In the genomic region with DNA sequence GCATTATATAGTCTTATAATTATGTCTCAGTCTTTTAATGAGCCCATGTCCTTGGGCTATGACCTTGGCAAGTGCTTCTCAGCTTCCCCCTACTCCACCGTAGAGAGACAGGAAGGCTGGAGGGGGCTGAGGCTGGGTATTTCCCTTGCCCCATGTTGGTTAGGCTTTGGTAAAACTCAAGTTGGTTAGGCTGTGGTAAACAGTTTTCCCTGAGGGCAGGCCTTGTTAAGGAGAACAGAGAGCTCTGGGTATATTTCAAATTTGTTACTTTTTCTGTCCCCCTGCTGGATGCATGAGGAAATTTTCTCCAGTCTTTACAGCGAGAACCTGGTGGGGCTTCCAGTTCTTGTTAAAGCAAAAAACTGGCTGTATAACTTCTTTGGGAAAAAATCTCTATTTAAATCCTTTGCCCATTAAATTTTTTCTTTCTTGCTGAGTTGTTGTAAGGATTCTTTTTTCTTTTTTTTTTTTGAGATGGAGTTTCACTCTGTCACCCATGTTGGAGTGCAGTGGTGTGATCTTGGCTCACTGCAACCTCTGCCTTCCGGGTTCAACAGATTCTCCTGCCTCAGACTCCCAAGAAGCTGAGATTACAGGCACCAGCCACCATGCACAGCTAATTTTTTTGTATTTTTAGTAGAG, we compare ENCODE assay signal across 9 cellular contexts. TPM values are rescaled to one million over a fixed set of nuclear protein-coding genes. Genes with fewer than 3 reads are reported as not detected.
DNase-seq lines count a peak whose midpoint lies in the region; FAIRE-seq and TF ChIP-seq lines count a peak whose summit lies in the region.
"Had no signal": no experiment of that assay in that cellular context is flagged by ENCODE, and none has a peak within 500 bp of the region (broad histone marks: within the 10 kb centered on the region; RNA-seq: fewer than 3 reads in every experiment).

No MANE protein-coding gene starts in this region.

- CTCF ChIA-PET in activated CD4-positive, alpha-beta memory T cell treated with anti-CD3 and anti-CD28 coated beads, Interleukin-2, amount 10 ng/mL, durations not matched to agents 7 days and 5 days (lab: Charles Lee) = interaction anchor here (0.7 to 4.5 kb wide), 23 partner anchors 10 to 290 kb away, joined by 3 to 36 read pairs (median 4); a partner anchor contains a TSS

- peaks cover 6% of the 10 kb centered on the region for H3K27me3 Mint-ChIP-seq in activated CD4-positive, alpha-beta memory T cell treated with anti-CD3 and anti-CD28 coated beads, Interleukin-2, amount 10 ng/mL, durations not matched to agents 7 days and 5 days
- H3K27me3 Mint-ChIP-seq: IgD-negative memory B cell had no signal

- no peak for TF ChIP-seq POLR2A in GM12892 (IDR thresholded peaks at IDR 0.05; ENCODE audit: low read depth, low read length)

- peaks cover 59% of the 10 kb centered on the region for H3K4me1 Mint-ChIP-seq in activated CD4-positive, alpha-beta memory T cell treated with anti-CD3 and anti-CD28 coated beads, Interleukin-2, amount 10 ng/mL, durations not matched to agents 7 days and 5 days

- H3K36me3 Mint-ChIP-seq in activated CD4-positive, alpha-beta memory T cell treated with anti-CD3 and anti-CD28 coated beads, Interleukin-2, amount 10 ng/mL, durations not matched to agents 7 days and 5 days (ENCODE audit: low read depth) = peaks cover 11% of the 10 kb centered on the region

- peak overlapping the region; percentile 2 for H3K27ac Mint-ChIP-seq in activated CD4-positive, alpha-beta memory T cell treated with anti-CD3 and anti-CD28 coated beads, Interleukin-2, amount 10 ng/mL, durations not matched to agents 7 days and 5 days

- H3K4me3 Mint-ChIP-seq in activated CD4-positive, alpha-beta memory T cell treated with anti-CD3 and anti-CD28 coated beads, Interleukin-2, amount 10 ng/mL, durations not matched to agents 7 days and 5 days = no peak overlapping the region
- H3K4me3 Mint-ChIP-seq: IgD-negative memory B cell had no signal

- DNase-seq in AG08395 (ENCODE audit: low spot score) = peak; percentile 52
- no peak for DNase-seq in GM12892 (ENCODE audit: insufficient read length)
- peak; percentile 79 for DNase-seq in Jurkat, Clone E6-1 (ENCODE audit: low read depth, low spot score)
- peak; percentile 57 for DNase-seq in activated CD4-positive, alpha-beta memory T cell treated with anti-CD3 and anti-CD28 coated beads, Interleukin-2, amount 10 ng/mL, durations not matched to agents 7 days and 5 days
- peak; percentile 20 for DNase-seq in glomerular visceral epithelial cell (ENCODE audit: extremely low spot score)
- peak in 4 of 6 experiments; percentile 11 to 50 (median 34) for DNase-seq in stimulated activated naive CD4-positive, alpha-beta T cell (lab: John Stamatoyannopoulos, UW)
- DNase-seq in COR-L47 (lab: John Stamatoyannopoulos, UW) = no peak
- DNase-seq in retina = no peak

- POLR2A ChIA-PET in activated CD4-positive, alpha-beta memory T cell treated with anti-CD3 and anti-CD28 coated beads, Interleukin-2, amount 10 ng/mL, durations not matched to agents 7 days and 5 days (lab: Charles Lee) = interaction anchor here (0.9 to 2.2 kb wide), 7 partner anchors 12 to 186 kb away, joined by 3 to 12 read pairs (median 5); a partner anchor contains a TSS

- H3K4me3 ChIP-seq in Jurkat, Clone E6-1 (ENCODE audit: low read length) = no peak overlapping the region

- FAIRE-seq in GM12892 (lab: Jason Lieb, UNC) = peak; percentile 89

- H3K9me3 Mint-ChIP-seq in activated CD4-positive, alpha-beta memory T cell treated with anti-CD3 and anti-CD28 coated beads, Interleukin-2, amount 10 ng/mL, durations not matched to agents 7 days and 5 days = no peaks in the 10 kb centered on the region
- H3K9me3 Mint-ChIP-seq: IgD-negative memory B cell had no signal

RNA-seq across cellular contexts. Expression of a gene that starts 12.2 kb away (rescaled TPM):
- polyA plus RNA-seq in GM12892 (2012; ENCODE audit: missing spikeins) = 0.34 TPM
- polyA plus RNA-seq in Jurkat, Clone E6-1 (2012; ENCODE audit: insufficient read depth, insufficient read length) = 4.9 TPM
- total RNA-seq in activated CD4-positive, alpha-beta memory T cell treated with anti-CD3 and anti-CD28 coated beads, Interleukin-2, amount 10 ng/mL, durations not matched to agents 7 days and 5 days = under 1 TPM; 0.23 to 0.25 TPM

RNA-seq across cellular contexts. Expression of a gene that starts 15.3 kb away (rescaled TPM):
- polyA plus RNA-seq in GM12892 (2012; ENCODE audit: missing spikeins) = 92.5 TPM
- 162 TPM for polyA plus RNA-seq in Jurkat, Clone E6-1 (2012; ENCODE audit: insufficient read depth, insufficient read length)
- 10 to 100 TPM; 54.1 to 56.3 TPM for total RNA-seq in activated CD4-positive, alpha-beta memory T cell treated with anti-CD3 and anti-CD28 coated beads, Interleukin-2, amount 10 ng/mL, durations not matched to agents 7 days and 5 days

RNA-seq across cellular contexts. Expression of a gene that starts 48.6 kb away (rescaled TPM):
- 29.4 TPM for polyA plus RNA-seq in GM12892 (2012; ENCODE audit: missing spikeins)
- 40.3 TPM for polyA plus RNA-seq in Jurkat, Clone E6-1 (2012; ENCODE audit: insufficient read depth, insufficient read length)
- 100 to 1,000 TPM; 130 to 131 TPM for total RNA-seq in activated CD4-positive, alpha-beta memory T cell treated with anti-CD3 and anti-CD28 coated beads, Interleukin-2, amount 10 ng/mL, durations not matched to agents 7 days and 5 days

RNA-seq across cellular contexts. Expression of a gene that starts 55.8 kb away (rescaled TPM):
- polyA plus RNA-seq in GM12892 (2012; ENCODE audit: missing spikeins) = 227 TPM
- polyA plus RNA-seq in Jurkat, Clone E6-1 (2012; ENCODE audit: insufficient read depth, insufficient read length) = 440 TPM
- total RNA-seq in activated CD4-positive, alpha-beta memory T cell treated with anti-CD3 and anti-CD28 coated beads, Interleukin-2, amount 10 ng/mL, durations not matched to agents 7 days and 5 days = 100 to 1,000 TPM; 159 to 161 TPM

Comparison
In these comparisons a context has a peak if more than half of its experiments do, and no peak if none do; other contexts are left out.
1. DNase-seq: peak in AG08395 (single experiment), Jurkat, Clone E6-1 (single experiment), activated CD4-positive, alpha-beta memory T cell treated with anti-CD3 and anti-CD28 coated beads, Interleukin-2, amount 10 ng/mL, durations not matched to agents 7 days and 5 days (single experiment), glomerular visceral epithelial cell (single experiment) and stimulated activated naive CD4-positive, alpha-beta T cell (4 of 6); none in GM12892 (single experiment), COR-L47 (single experiment) and retina (single experiment).